In genomic region chr14:95445676-95446075, GRCh38 we compare ENCODE assay signal across 1 cellular context.
TF ChIP-seq lines count a peak whose summit lies in the region.

No MANE protein-coding gene starts in this region.

TF ChIP-seq in HepG2, 621 proteins besides CTCF, POLR2A, EP300 and RAD21 (continued from another document):
- TF ChIP-seq CSRNP2 (CRISPR knock-in tag; conservative IDR thresholded peaks at IDR 0.05; ENCODE audit: low read depth) (no peak), IKZF1 (IDR thresholded peaks at IDR 0.05) (no peak), HMG20A (CRISPR knock-in tag; IDR thresholded peaks at IDR 0.05; ENCODE audit: borderline replicate concordance) (no peak)
